Comparison of ENCODE assay signal across 1 cellular context in genomic region chr9:133710661-133711427, GRCh38.
TF ChIP-seq lines count a peak whose summit lies in the region.

No MANE protein-coding gene starts in this region.

TF ChIP-seq in HepG2, 621 proteins besides CTCF, POLR2A, EP300 and RAD21:
- no peak for TF ChIP-seq ZNF615 (CRISPR knock-in tag; IDR thresholded peaks at IDR 0.05; ENCODE audit: borderline replicate concordance)
- TF ChIP-seq HNRNPL (IDR thresholded peaks at IDR 0.05; ENCODE audit: low read depth, low read length): peak; percentile 85; the same call in 1 of the 2 replicates
- TF ChIP-seq ZNF263 (CRISPR knock-in tag; IDR thresholded peaks at IDR 0.05): peak; percentile 68
- 0 out of 2 replicates have a peak, but pooled peaks have one; percentile 21 for TF ChIP-seq ZBTB33 (CRISPR knock-in tag; IDR thresholded peaks at IDR 0.05)
- TF ChIP-seq ZFYVE20 (CRISPR knock-in tag; IDR thresholded peaks at IDR 0.05; ENCODE audit: borderline replicate concordance, low read depth): no peak
- TF ChIP-seq TEAD2 (CRISPR knock-in tag; IDR thresholded peaks at IDR 0.05): no peak
- no peak for TF ChIP-seq CENPX (CRISPR knock-in tag; IDR thresholded peaks at IDR 0.05)
- no peak for TF ChIP-seq HNF4G (IDR thresholded peaks at IDR 0.05; ENCODE audit: borderline replicate concordance, low read depth, low read length)
- TF ChIP-seq HNF4G (CRISPR knock-in tag; IDR thresholded peaks at IDR 0.05; ENCODE audit: borderline replicate concordance, low read depth): no peak
- TF ChIP-seq ZNF460 (CRISPR knock-in tag; IDR thresholded peaks at IDR 0.05; ENCODE audit: borderline replicate concordance): no peak
- no peak for TF ChIP-seq FOXK2 (IDR thresholded peaks at IDR 0.05)
- TF ChIP-seq PHF5A (CRISPR knock-in tag; IDR thresholded peaks at IDR 0.05; ENCODE audit: low read depth, unreplicated experiment): no peak
- TF ChIP-seq ZNF687 (CRISPR knock-in tag; IDR thresholded peaks at IDR 0.05): peak; percentile 41
- TF ChIP-seq AGO1 (IDR thresholded peaks at IDR 0.05; ENCODE audit: low read depth, low read length, poor library complexity, severe bottlenecking): no peak
- no peak for TF ChIP-seq HDAC2 (CRISPR knock-in tag; IDR thresholded peaks at IDR 0.05)
- peak; percentile 87 for TF ChIP-seq HIC2 (CRISPR knock-in tag; IDR thresholded peaks at IDR 0.05; ENCODE audit: low read depth)
- TF ChIP-seq BATF2 (CRISPR knock-in tag; IDR thresholded peaks at IDR 0.05): no peak
- no peak for TF ChIP-seq GLI4 (CRISPR knock-in tag; IDR thresholded peaks at IDR 0.05; ENCODE audit: borderline replicate concordance)
- no peak for TF ChIP-seq RXRB (CRISPR knock-in tag; IDR thresholded peaks at IDR 0.05; ENCODE audit: borderline replicate concordance)
- TF ChIP-seq IRF1 (CRISPR knock-in tag; IDR thresholded peaks at IDR 0.05; ENCODE audit: low read depth): no peak
